Comparison of ENCODE assay signal across 9 cellular contexts in genomic region chr10:70169011-70169410, GRCh38. TPM values are rescaled to one million over a fixed set of nuclear protein-coding genes. Genes with fewer than 3 reads are reported as not detected.
DNase-seq lines count a peak whose midpoint lies in the region; ATAC-seq and TF ChIP-seq lines count a peak whose summit lies in the region.
"Had no signal": no experiment of that assay in that cellular context is flagged by ENCODE, and none has a peak within 500 bp of the region (broad histone marks: within the 10 kb centered on the region; RNA-seq: fewer than 3 reads in every experiment).

No MANE protein-coding gene starts in this region.

- H3K4me2 ChIP-seq in SU-DHL-6 (ENCODE audit: low read depth, low read length, poor library complexity, severe bottlenecking) (peak overlapping the region; percentile 86), fibroblast of lung (ENCODE audit: extremely low read depth, insufficient read depth, low read length) (peak overlapping the region; percentile 38)

- no peaks in the 10 kb centered on the region for H3K4me1 ChIP-seq in fibroblast of lung (ENCODE audit: control insufficient read depth, extremely low read depth, insufficient read depth, low read length)
- peaks cover 48% of the 10 kb centered on the region for H3K4me1 ChIP-seq in psoas muscle

- H3K79me2 ChIP-seq in SU-DHL-6 (ENCODE audit: insufficient read depth, low read length) (peaks cover 63% of the 10 kb centered on the region), fibroblast of lung (ENCODE audit: control insufficient read depth, insufficient read depth, low read length) (peaks cover 61% of the 10 kb centered on the region)

- no peak overlapping the region for H3K27ac ChIP-seq in SU-DHL-6 (ENCODE audit: low read depth, low read length)
- peak overlapping the region; percentile 94 for H3K27ac ChIP-seq in fibroblast of lung (ENCODE audit: insufficient read depth, low read length)
- H3K27ac ChIP-seq in psoas muscle = no peak overlapping the region

- H2AFZ ChIP-seq in SU-DHL-6 (ENCODE audit: low read depth, low read length, severe bottlenecking) (no peak overlapping the region), fibroblast of lung (ENCODE audit: low read length) (no peak overlapping the region)

- no peak for TF ChIP-seq CTCF in GM12865 (IDR thresholded peaks at IDR 0.05; ENCODE audit: insufficient read depth, low read depth, low read length, missing control alignments)
- no peak for TF ChIP-seq CTCF in SU-DHL-6 (IDR thresholded peaks at IDR 0.05; ENCODE audit: insufficient read depth, low read length, poor library complexity, severe bottlenecking)
- no peak for TF ChIP-seq CTCF in fibroblast of lung (conservative IDR thresholded peaks at IDR 0.05 in 1 of 2, IDR thresholded peaks at IDR 0.05 in 1 of 2; ENCODE audit: low read depth in 1 of 2, low read length in 2 of 2)
- no peak for TF ChIP-seq CTCF in psoas muscle (IDR thresholded peaks at IDR 0.05)

- H3K4me3 ChIP-seq in GM12865 (ENCODE audit: low read depth, low read length) = peak overlapping the region; percentile 99
- H3K4me3 ChIP-seq in SU-DHL-6 (ENCODE audit: insufficient read depth, low read length, poor library complexity, severe bottlenecking) = peak overlapping the region; percentile 74
- H3K4me3 ChIP-seq in fibroblast of lung (replicated peaks in 1 of 4; ENCODE audit: control extremely low read depth in 1 of 4, insufficient read depth in 1 of 4, low read depth in 3 of 4, low read length in 4 of 4) = peak overlapping the region; percentile 48 to 98 (median 90)
- H3K4me3 ChIP-seq in psoas muscle = peak overlapping the region; percentile 94

- intact Hi-C loops in psoas muscle (cut with DNase I) = no loop called here

- DNase-seq in GM12865 (ENCODE audit: low read depth) = no peak
- DNase-seq in fibroblast of lung (ENCODE audit: low read depth in 2 of 2) = no peak
- DNase-seq in psoas muscle = no peak
- DNase-seq in activated effector memory CD4-positive, alpha-beta T cell treated with anti-CD3 and anti-CD28 coated beads, Interleukin-2, amount 50 U/mL, for 16 hours = no peak
- no peak for DNase-seq in AG08395 (ENCODE audit: low spot score)
- no peak for DNase-seq in kidney tubule cell (ENCODE audit: low spot score)
- DNase-seq: stimulated activated naive CD4-positive, alpha-beta T cell treated with Interleukin-2 at 50 U/mL for 16 hours had no signal

- H3K27me3 ChIP-seq in SU-DHL-6 (ENCODE audit: low read length) (no peaks in the 10 kb centered on the region), fibroblast of lung (ENCODE audit: control insufficient read depth, insufficient read depth, low read length) (no peaks in the 10 kb centered on the region), psoas muscle (ENCODE audit: insufficient read depth in 3 of 3, low read length in 2 of 3) (no peaks in the 10 kb centered on the region)

- ATAC-seq in psoas muscle = no peak
- ATAC-seq in GM19324 (IDR thresholded peaks at IDR 0.05; ENCODE audit: low FRiP score, unreplicated experiment) = no peak

- H3K36me3 ChIP-seq in SU-DHL-6 (ENCODE audit: low read length) = peaks cover 9% of the 10 kb centered on the region; the same call in 1 of the 2 replicates
- H3K36me3 ChIP-seq in fibroblast of lung (ENCODE audit: control insufficient read depth, insufficient read depth, low read length) = no peaks in the 10 kb centered on the region
- peaks cover 0 to 20% of the 10 kb centered on the region in 2 donors for H3K36me3 ChIP-seq in psoas muscle (ENCODE audit: insufficient read depth in 1 of 2, low read depth in 1 of 2)

- H3F3A ChIP-seq in SU-DHL-6 (ENCODE audit: insufficient read depth) = peaks cover 9% of the 10 kb centered on the region; the same call in 1 of the 2 replicates

- WGBS in psoas muscle, 3 donors = 17 to 22% (median 20%) methylated on average over 2 of the region's 2 CpGs

- H3K9me2 ChIP-seq in SU-DHL-6 (replicated peaks; ENCODE audit: insufficient read depth, low read length) = no peaks in the 10 kb centered on the region

- H3K9me3 ChIP-seq in SU-DHL-6 (ENCODE audit: insufficient read depth, low read length) = no peaks in the 10 kb centered on the region
- H3K9me3 ChIP-seq in fibroblast of lung (ENCODE audit: control insufficient read depth, insufficient read depth, low read depth, low read length) = no peaks in the 10 kb centered on the region
- no peaks in the 10 kb centered on the region for H3K9me3 ChIP-seq in psoas muscle

- H4K20me1 ChIP-seq in SU-DHL-6 (ENCODE audit: low read depth, low read length) (peaks cover 12% of the 10 kb centered on the region; the same call in 1 of the 2 replicates), fibroblast of lung (ENCODE audit: control insufficient read depth, extremely low read depth, insufficient read depth, low read length) (peaks cover 9% of the 10 kb centered on the region)

- H3K9ac ChIP-seq in SU-DHL-6 (ENCODE audit: low read length) (peak overlapping the region; percentile 90), fibroblast of lung (ENCODE audit: insufficient read depth, low read length) (no peak overlapping the region)

RNA-seq across cellular contexts. Expression of gene SAR1A, which starts 1.3 kb away (rescaled TPM):
- total RNA-seq in fibroblast of lung (235 and 247 TPM in 2 replicates), psoas muscle (10 to 100 TPM; 70.0 to 96.8 (median 90.7) TPM)
- polyA plus RNA-seq in fibroblast of lung (132 and 138 TPM in 2 replicates), psoas muscle (10 to 100 TPM; 38.2 to 87.7 (median 63.6) TPM)
- 113 and 161 TPM in 2 replicates for polyA plus RNA-seq in fibroblast of lung (2012)
- 104 and 114 TPM in 2 replicates for polyA minus RNA-seq in fibroblast of lung (ENCODE audit: low replicate concordance)

RNA-seq across cellular contexts. Expression of gene TYSND1, which starts 22.5 kb away (rescaled TPM):
- total RNA-seq in fibroblast of lung (12.8 and 15.5 TPM in 2 replicates), psoas muscle (1 to 10 TPM; 2.4 to 4.7 (median 3.7) TPM)
- polyA plus RNA-seq in fibroblast of lung (2.4 and 2.6 TPM in 2 replicates), psoas muscle (1 to 10 TPM; 2.8 to 7.5 (median 4.1) TPM)
- polyA plus RNA-seq in fibroblast of lung (2012) = 3.3 and 3.6 TPM in 2 replicates
- 2.9 and 6.2 TPM in 2 replicates for polyA minus RNA-seq in fibroblast of lung (ENCODE audit: low replicate concordance)

RNA-seq across cellular contexts. Expression of gene AIFM2, which starts 36.4 kb away (rescaled TPM):
- total RNA-seq in fibroblast of lung = 10.0 and 15.5 TPM in 2 replicates
- 11.1 and 15.6 TPM in 2 replicates for polyA plus RNA-seq in fibroblast of lung
- polyA plus RNA-seq in fibroblast of lung (2012) = 12.3 and 21.5 TPM in 2 replicates
- 12.1 and 17.0 TPM in 2 replicates for polyA minus RNA-seq in fibroblast of lung (ENCODE audit: low replicate concordance)
- total RNA-seq in psoas muscle = 10 to 100 TPM; 10.1 to 14.5 (median 10.4) TPM
- 10 to 100 TPM in 2 of 3 donors, 1 to 10 TPM in 1; 8.7 to 40.5 (median 26.3) TPM for polyA plus RNA-seq in psoas muscle
